In genomic region chr9:136907011-136907914, GRCh38 we compare ENCODE assay signal across 1 cellular context.
TF ChIP-seq lines count a peak whose summit lies in the region.

No MANE protein-coding gene starts in this region.

TF ChIP-seq in H1, 55 proteins besides CTCF, POLR2A, EP300 and RAD21:
- TF ChIP-seq SRF (IDR thresholded peaks at IDR 0.05; ENCODE audit: low read depth, low read length) = no peak
- no peak for TF ChIP-seq BRCA1 (IDR thresholded peaks at IDR 0.05; ENCODE audit: low read depth, low read length)
- TF ChIP-seq YY1 (IDR thresholded peaks at IDR 0.05; ENCODE audit: low read depth, low read length) = no peak
- no peak for TF ChIP-seq MAX (IDR thresholded peaks at IDR 0.05)
- TF ChIP-seq POLR2AphosphoS5 (IDR thresholded peaks at IDR 0.05; ENCODE audit: low read depth, low read length) = no peak
- no peak for TF ChIP-seq ASH2L (IDR thresholded peaks at IDR 0.05; ENCODE audit: low read length)
- no peak for TF ChIP-seq ZNF274 (IDR thresholded peaks at IDR 0.05; ENCODE audit: borderline replicate concordance, extremely low read depth, low read length)
- TF ChIP-seq ATF2 (IDR thresholded peaks at IDR 0.05; ENCODE audit: low read length) = no peak
- TF ChIP-seq BCL11A (IDR thresholded peaks at IDR 0.05; ENCODE audit: low read depth in 2 of 2, low read length in 2 of 2) = no peak
- TF ChIP-seq CHD1 (IDR thresholded peaks at IDR 0.05; ENCODE audit: low read depth, low read length) = no peak
- no peak for TF ChIP-seq RFX5 (IDR thresholded peaks at IDR 0.05; ENCODE audit: borderline replicate concordance, low read depth, low read length)
- TF ChIP-seq SP1 (IDR thresholded peaks at IDR 0.05; ENCODE audit: low read depth, low read length) = no peak
- no peak for TF ChIP-seq SIX5 (IDR thresholded peaks at IDR 0.05; ENCODE audit: low read depth, low read length)
- no peak for TF ChIP-seq SUZ12 (IDR thresholded peaks at IDR 0.05; ENCODE audit: low read length)
- TF ChIP-seq CREB1 (IDR thresholded peaks at IDR 0.05) = no peak
TF ChIP-seq in H1: peak in this region for 0.
